In the genomic region with DNA sequence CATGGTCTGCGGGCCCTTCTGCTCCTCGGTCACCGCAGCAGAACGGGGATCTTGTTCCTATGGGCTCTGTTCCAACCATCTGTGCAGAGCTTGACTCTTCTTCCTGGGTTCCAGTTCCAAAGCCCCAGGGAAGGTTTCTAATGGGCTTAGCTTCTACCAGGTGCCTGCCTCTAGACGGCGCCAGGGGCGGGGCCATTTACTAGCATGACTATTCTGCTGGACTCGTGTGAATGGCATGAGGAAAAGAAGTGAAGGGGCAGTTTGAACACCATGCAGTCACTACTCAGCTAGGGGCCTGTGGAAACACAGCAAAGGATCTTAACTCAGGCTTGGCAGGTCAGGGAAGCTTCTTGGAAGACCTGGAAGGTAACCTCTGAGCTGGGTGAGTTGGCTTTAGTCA, we compare ENCODE assay signal across 1 cellular context.
TF ChIP-seq lines count a peak whose summit lies in the region.

No MANE protein-coding gene starts in this region.

TF ChIP-seq in K562, 482 proteins besides CTCF, POLR2A, EP300 and RAD21 (continued from another document):
- TF ChIP-seq, protein P1, sequence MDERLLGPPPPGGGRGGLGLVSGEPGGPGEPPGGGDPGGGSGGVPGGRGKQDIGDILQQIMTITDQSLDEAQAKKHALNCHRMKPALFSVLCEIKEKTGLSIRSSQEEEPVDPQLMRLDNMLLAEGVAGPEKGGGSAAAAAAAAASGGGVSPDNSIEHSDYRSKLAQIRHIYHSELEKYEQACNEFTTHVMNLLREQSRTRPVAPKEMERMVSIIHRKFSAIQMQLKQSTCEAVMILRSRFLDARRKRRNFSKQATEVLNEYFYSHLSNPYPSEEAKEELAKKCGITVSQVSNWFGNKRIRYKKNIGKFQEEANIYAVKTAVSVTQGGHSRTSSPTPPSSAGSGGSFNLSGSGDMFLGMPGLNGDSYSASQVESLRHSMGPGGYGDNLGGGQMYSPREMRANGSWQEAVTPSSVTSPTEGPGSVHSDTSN (CRISPR knock-in tag; IDR thresholded peaks at IDR 0.05; ENCODE audit: low read depth): no peak
- TF ChIP-seq, protein P1 (tag; conservative IDR thresholded peaks at IDR 0.05; ENCODE audit: low read depth): no peak
